ENCODE assay signal across 9 cellular contexts in genomic region chr2:219499555-219499954, GRCh38. TPM values are rescaled to one million over a fixed set of nuclear protein-coding genes. Genes with fewer than 3 reads are reported as not detected.
DNase-seq lines count a peak whose midpoint lies in the region; ATAC-seq, FAIRE-seq and TF ChIP-seq lines count a peak whose summit lies in the region.
"Had no signal": no experiment of that assay in that cellular context is flagged by ENCODE, and none has a peak within 500 bp of the region (broad histone marks: within the 10 kb centered on the region; RNA-seq: fewer than 3 reads in every experiment).

No MANE protein-coding gene starts in this region.

- H3K9me2 ChIP-seq in Loucy (replicated peaks; ENCODE audit: low read depth, low read length) (no peaks in the 10 kb centered on the region), neural cell (ENCODE audit: insufficient read depth, low read length) (no peaks in the 10 kb centered on the region)

- H3F3A ChIP-seq in Loucy (ENCODE audit: low read depth) (no peaks in the 10 kb centered on the region), neural cell (ENCODE audit: insufficient read depth, low read length, poor library complexity, severe bottlenecking) (no peaks in the 10 kb centered on the region)

- no peak for TF ChIP-seq EP300 in neural cell (conservative IDR thresholded peaks at IDR 0.05; ENCODE audit: poor library complexity, severe bottlenecking)

- no peaks in the 10 kb centered on the region for H4K20me1 ChIP-seq in BLaER1
- no peaks in the 10 kb centered on the region for H4K20me1 ChIP-seq in Loucy (ENCODE audit: insufficient read depth, low read length, poor library complexity, severe bottlenecking)
- H4K20me1 ChIP-seq in neural cell (ENCODE audit: insufficient read depth), result no peaks in the 10 kb centered on the region

- DNase-seq in dorsolateral prefrontal cortex (no peak), NCI-H69 (lab: John Stamatoyannopoulos, UW) (no peak), GM12892 (ENCODE audit: insufficient read length) (no peak)
- DNase-seq: SIG-M5 had no signal

- peak overlapping the region; percentile 84; the same call in 1 of the 2 replicates for H3K27ac ChIP-seq in BLaER1
- peak overlapping the region in 1 of 59 donors; percentile 85 for H3K27ac ChIP-seq in dorsolateral prefrontal cortex
- no peak overlapping the region for H3K27ac ChIP-seq in neural cell (ENCODE audit: low read length)

- TF ChIP-seq CTCF in Loucy (conservative IDR thresholded peaks at IDR 0.05; ENCODE audit: low read length), result no peak
- no peak for TF ChIP-seq CTCF in dorsolateral prefrontal cortex (IDR thresholded peaks at IDR 0.05 in 54 of 56, conservative IDR thresholded peaks at IDR 0.05 in 2 of 56; ENCODE audit: low read depth in 1 of 56, partially characterized antibody in 56 of 56)
- TF ChIP-seq CTCF in neural cell (IDR thresholded peaks at IDR 0.05; ENCODE audit: poor library complexity, severe bottlenecking), result no peak

- peaks cover 47% of the 10 kb centered on the region for H3K4me1 ChIP-seq in BLaER1
- peaks cover 24% of the 10 kb centered on the region for H3K4me1 ChIP-seq in Loucy (ENCODE audit: insufficient read depth, low read length, poor library complexity, severe bottlenecking)

- H2AFZ ChIP-seq in Loucy (ENCODE audit: low read length), result no peak overlapping the region
- no peak overlapping the region for H2AFZ ChIP-seq in neural cell (ENCODE audit: low read depth, low read length)

- H3K79me2 ChIP-seq in Loucy (ENCODE audit: insufficient read depth, low read length) (peaks cover 10% of the 10 kb centered on the region; the same call in 1 of the 2 replicates), neural cell (replicated peaks; ENCODE audit: insufficient read depth, low read length) (no peaks in the 10 kb centered on the region)

- no peak for TF ChIP-seq RAD21 in neural cell (conservative IDR thresholded peaks at IDR 0.05)

- H3K9ac ChIP-seq in BLaER1, result peak overlapping the region; percentile 86
- H3K9ac ChIP-seq in Loucy (ENCODE audit: low read depth, low read length, poor library complexity, severe bottlenecking), result peak overlapping the region; percentile 93
- H3K9ac ChIP-seq in neural cell (ENCODE audit: low read length), result peak overlapping the region; percentile 71

- ATAC-seq in GM18498 (IDR thresholded peaks at IDR 0.05; ENCODE audit: unreplicated experiment) (no peak), GM18873 (IDR thresholded peaks at IDR 0.05; ENCODE audit: low FRiP score, unreplicated experiment) (no peak)

- H3K36me3 ChIP-seq in BLaER1 (peaks cover 15% of the 10 kb centered on the region), Loucy (ENCODE audit: insufficient read depth, low read length) (no peaks in the 10 kb centered on the region), neural cell (ENCODE audit: insufficient read depth, low read length) (no peaks in the 10 kb centered on the region)

- H3K4me3 ChIP-seq in BLaER1 (peak overlapping the region; percentile 75), Loucy (ENCODE audit: low read length, poor library complexity, severe bottlenecking) (peak overlapping the region; percentile 93), dorsolateral prefrontal cortex (peak overlapping the region in 50 of 59 donors; percentile 64 to 100 (median 81)), neural cell (ENCODE audit: low read length) (peak overlapping the region; percentile 73)

- no peak for TF ChIP-seq POLR2A in GM12892 (IDR thresholded peaks at IDR 0.05; ENCODE audit: low read depth, low read length)

- intact Hi-C loops in dorsolateral prefrontal cortex (cut with DNase I), result loop anchor here in 1 of 2 donors (5.0 kb wide), 1 partner anchor 33 kb away; no protein-coding TSS in a partner anchor

- FAIRE-seq in GM12892 (lab: Jason Lieb, UNC), result no peak

- peaks cover 39% of the 10 kb centered on the region for H3K27me3 ChIP-seq in BLaER1
- no peaks in the 10 kb centered on the region for H3K27me3 ChIP-seq in Loucy (ENCODE audit: insufficient read depth, low read length, poor library complexity, severe bottlenecking)
- H3K27me3 ChIP-seq in dorsolateral prefrontal cortex, result peaks cover 0 to 28% (median 13%) of the 10 kb centered on the region in 45 donors
- H3K27me3 ChIP-seq in neural cell (ENCODE audit: insufficient read depth, low read depth, low read length), result peaks cover 41% of the 10 kb centered on the region

- H3K4me2 ChIP-seq in BLaER1, result peak overlapping the region; percentile 96
- peak overlapping the region; percentile 86 for H3K4me2 ChIP-seq in Loucy (ENCODE audit: low read depth, low read length, poor library complexity, severe bottlenecking)
- H3K4me2 ChIP-seq in neural cell (ENCODE audit: low read length), result peak overlapping the region; percentile 80

- H3K9me3 ChIP-seq in BLaER1 (no peaks in the 10 kb centered on the region), Loucy (ENCODE audit: insufficient read depth, low read depth, low read length) (no peaks in the 10 kb centered on the region), neural cell (ENCODE audit: low read length) (no peaks in the 10 kb centered on the region)

TF ChIP-seq in neural cell, 6 proteins besides CTCF, POLR2A, EP300 and RAD21:
- no peak for TF ChIP-seq MXI1 (conservative IDR thresholded peaks at IDR 0.05; ENCODE audit: poor library complexity, severe bottlenecking)
- TF ChIP-seq TAF1 (IDR thresholded peaks at IDR 0.05; ENCODE audit: low read depth), result no peak
- no peak for TF ChIP-seq SMC3 (conservative IDR thresholded peaks at IDR 0.05; ENCODE audit: poor library complexity)
- no peak for TF ChIP-seq REST (IDR thresholded peaks at IDR 0.05; ENCODE audit: borderline replicate concordance)

RNA-seq across cellular contexts. Expression of gene GMPPA, which starts 0.9 kb away (rescaled TPM):
- 10 to 100 TPM; 13.8 to 39.8 (median 21.0) TPM for total RNA-seq in dorsolateral prefrontal cortex
- polyA plus RNA-seq in neural cell, result 16.9 and 20.4 TPM in 2 replicates
- 9.4 and 14.9 TPM in 2 replicates for polyA minus RNA-seq in neural cell
- 26.6 TPM for polyA plus RNA-seq in GM12892 (2012; ENCODE audit: missing spikeins)

RNA-seq across cellular contexts. Expression of gene ASIC4, which starts 14.7 kb away (rescaled TPM):
- 10 to 100 TPM in 7 of 120 experiments, 1 to 10 TPM in 113; 2.8 to 14.2 (median 6.5) TPM for total RNA-seq in dorsolateral prefrontal cortex
- polyA plus RNA-seq in neural cell, result 2.7 and 8.9 TPM in 2 replicates
- polyA minus RNA-seq in neural cell, result 1.9 and 2.9 TPM in 2 replicates
- polyA plus RNA-seq in GM12892 (2012; ENCODE audit: missing spikeins), result not detected

RNA-seq across cellular contexts. Expression of gene CHPF, which starts 44.1 kb away (rescaled TPM):
- total RNA-seq in dorsolateral prefrontal cortex, result 10 to 100 TPM; 28.8 to 59.4 (median 41.7) TPM
- 24.3 and 28.6 TPM in 2 replicates for polyA plus RNA-seq in neural cell
- polyA minus RNA-seq in neural cell, result 35.1 and 42.4 TPM in 2 replicates
- 0.61 TPM for polyA plus RNA-seq in GM12892 (2012; ENCODE audit: missing spikeins)

RNA-seq across cellular contexts. Expression of gene TMEM198, which starts 44.3 kb away (rescaled TPM):
- 10 to 100 TPM in 116 of 120 experiments, 1 to 10 TPM in 4; 8.5 to 24.9 (median 16.0) TPM for total RNA-seq in dorsolateral prefrontal cortex
- 39.3 and 44.0 TPM in 2 replicates for polyA plus RNA-seq in neural cell
- 39.7 and 50.9 TPM in 2 replicates for polyA minus RNA-seq in neural cell
- polyA plus RNA-seq in GM12892 (2012; ENCODE audit: missing spikeins), result 0.19 TPM
